Comparison of ENCODE assay signal across 19 cellular contexts in the genomic region with DNA sequence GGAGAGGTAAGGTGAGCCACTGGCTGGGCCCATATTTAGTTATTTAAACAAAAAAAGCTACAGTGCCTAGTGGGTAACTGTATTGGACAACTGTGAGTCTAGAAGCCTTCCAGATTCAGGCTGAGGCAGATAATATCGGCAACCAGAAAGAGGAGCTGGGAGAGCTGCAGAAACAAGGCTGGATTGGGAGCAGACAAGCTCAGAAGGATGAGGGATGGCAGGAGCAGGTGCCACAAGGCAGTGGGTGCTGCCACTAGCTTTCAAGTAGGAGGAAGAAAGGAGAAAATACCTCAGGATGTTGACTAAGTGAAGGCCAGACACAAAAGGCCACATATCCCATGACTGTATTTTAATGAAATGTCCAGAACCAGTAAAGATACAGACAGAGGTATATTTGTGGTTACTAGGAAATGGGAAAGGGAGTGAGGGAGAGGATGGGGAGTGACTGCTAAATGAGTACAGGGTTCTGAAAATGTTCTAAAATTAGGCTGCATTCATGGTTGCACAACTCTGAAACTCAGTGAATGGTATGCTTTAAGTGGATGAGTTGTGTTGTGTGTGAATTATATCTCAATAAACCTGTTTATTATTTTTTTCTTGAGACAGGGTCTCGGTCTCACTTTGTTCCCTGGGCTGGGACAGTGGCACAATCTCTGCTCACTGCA. TPM values are rescaled to one million over a fixed set of nuclear protein-coding genes. Genes with fewer than 3 reads are reported as not detected.
DNase-seq lines count a peak whose midpoint lies in the region; ATAC-seq and TF ChIP-seq lines count a peak whose summit lies in the region.
"Had no signal": no experiment of that assay in that cellular context is flagged by ENCODE, and none has a peak within 500 bp of the region (broad histone marks: within the 10 kb centered on the region; RNA-seq: fewer than 3 reads in every experiment).

No MANE protein-coding gene starts in this region.

- H3K36me3 ChIP-seq in A673 (ENCODE audit: insufficient read depth, low read length, poor library complexity, severe bottlenecking) (peaks cover 19% of the 10 kb centered on the region), endodermal cell (ENCODE audit: control insufficient read depth, insufficient read depth, low read length) (peaks cover 43% of the 10 kb centered on the region)

- no peak overlapping the region for H3K4me3 Mint-ChIP-seq in endodermal cell
- H3K4me3 Mint-ChIP-seq: activated CD8-positive, alpha-beta memory T cell treated with anti-CD3 and anti-CD28 coated beads, Interleukin-2, amount 10 ng/mL, durations not matched to agents 7 days and 5 days had no signal

- 94 to 100% methylated on average over 2 of the region's 2 CpGs for WGBS in endodermal cell (ENCODE audit: insufficient coverage in 1 of 2, insufficient read length in 1 of 2), 2 experiments

- H3K36me3 Mint-ChIP-seq in endodermal cell (ENCODE audit: low read depth): peaks cover 41% of the 10 kb centered on the region

- TF ChIP-seq CTCF in A673 (conservative IDR thresholded peaks at IDR 0.05; ENCODE audit: low read depth, low read length): no peak
- TF ChIP-seq CTCF in RWPE1 (conservative IDR thresholded peaks at IDR 0.05; ENCODE audit: low read depth): no peak
- no peak for TF ChIP-seq CTCF in endodermal cell (conservative IDR thresholded peaks at IDR 0.05)

- DNase-seq in A673 (ENCODE audit: low spot score): no peak
- DNase-seq in ELR (ENCODE audit: low read depth): peak; percentile 30
- DNase-seq in RWPE1 (ENCODE audit: low spot score): no peak
- no peak for DNase-seq in endodermal cell
- no peak for DNase-seq in Ammon's horn (ENCODE audit: low spot score)
- no peak for DNase-seq in NCI-H1436 (lab: John Stamatoyannopoulos, UW)
- DNase-seq in pons (ENCODE audit: low spot score): no peak
- DNase-seq: activated CD8-positive, alpha-beta memory T cell treated with anti-CD3 and anti-CD28 coated beads, Interleukin-2, amount 10 ng/mL, durations not matched to agents 7 days and 5 days; activated naive CD4-positive, alpha-beta T cell treated with Interleukin-2 at 50 U/mL for 16 hours; effector memory CD4-positive, alpha-beta T cell; hypothalamus; left cardiac atrium; NCI-H1105; NCI-H2171; stimulated activated CD4-positive, alpha-beta T cell treated with anti-CD3 and anti-CD28 coated beads, Interleukin-1b, Interleukin-23, amount 100 ng/mL, for 48 hours; WERI-Rb-1 had no signal

- H3K4me1 Mint-ChIP-seq in endodermal cell: no peaks in the 10 kb centered on the region
- H3K4me1 Mint-ChIP-seq: activated CD8-positive, alpha-beta memory T cell treated with anti-CD3 and anti-CD28 coated beads, Interleukin-2, amount 10 ng/mL, durations not matched to agents 7 days and 5 days had no signal

- no peaks in the 10 kb centered on the region for H3K27me3 Mint-ChIP-seq in endodermal cell (ENCODE audit: insufficient read depth)
- H3K27me3 Mint-ChIP-seq: activated CD8-positive, alpha-beta memory T cell treated with anti-CD3 and anti-CD28 coated beads, Interleukin-2, amount 10 ng/mL, durations not matched to agents 7 days and 5 days had no signal

- TSS peak; percentile 12 for BruUV-seq in A673 (replicated peaks; lab: Mats Ljungman, UMichigan)

- no peaks in the 10 kb centered on the region for H3K9me3 Mint-ChIP-seq in endodermal cell

- H3K27me3 ChIP-seq in A673 (replicated peaks; ENCODE audit: insufficient read depth, low read depth, low read length, poor library complexity) (no peaks in the 10 kb centered on the region), endodermal cell (ENCODE audit: control insufficient read depth, insufficient read depth, low read length, poor library complexity, severe bottlenecking) (no peaks in the 10 kb centered on the region)

- intact Hi-C loops in A673 (cut with micrococcal nuclease; ENCODE audit: unreplicated experiment): no loop called here

- peak overlapping the region; percentile 18 for H3K27ac Mint-ChIP-seq in endodermal cell
- H3K27ac Mint-ChIP-seq: activated CD8-positive, alpha-beta memory T cell treated with anti-CD3 and anti-CD28 coated beads, Interleukin-2, amount 10 ng/mL, durations not matched to agents 7 days and 5 days had no signal

- ATAC-seq in GM21576 (IDR thresholded peaks at IDR 0.05; ENCODE audit: unreplicated experiment): no peak
- ATAC-seq: activated CD8-positive, alpha-beta memory T cell treated with anti-CD3 and anti-CD28 coated beads, Interleukin-2, amount 10 ng/mL, durations not matched to agents 7 days and 5 days; left cardiac atrium; sciatic nerve had no signal

- no peak overlapping the region for H3K9ac ChIP-seq in endodermal cell (ENCODE audit: extremely low read depth, low read length, poor library complexity, severe bottlenecking)

- H3K4me1 ChIP-seq in A673 (ENCODE audit: insufficient read depth, low read length, poor library complexity, severe bottlenecking) (peaks cover 12% of the 10 kb centered on the region), endodermal cell (ENCODE audit: control insufficient read depth, insufficient read depth, low read length) (no peaks in the 10 kb centered on the region)

- POLR2A ChIA-PET in A673 (lab: Charles Lee; ENCODE audit: low non-redundant PET): no interaction called here
- POLR2A ChIA-PET in RWPE1 (lab: Yijun Ruan, JAX; ENCODE audit: low non-redundant PET): no interaction called here

- H3K9me3 ChIP-seq in A673 (ENCODE audit: low read depth, low read length, poor library complexity, severe bottlenecking) (no peaks in the 10 kb centered on the region), endodermal cell (ENCODE audit: control insufficient read depth, low read length) (no peaks in the 10 kb centered on the region)

- CTCF ChIA-PET in A673 (lab: Charles Lee): interaction anchor here (0.5 kb wide), 1 partner anchor 60 kb away, joined by 6 read pairs; no protein-coding TSS in a partner anchor
- CTCF ChIA-PET in RWPE1 (lab: Yijun Ruan, JAX): interaction anchor here (0.6 kb wide), 1 partner anchor 16 kb away, joined by 3 read pairs; no protein-coding TSS in a partner anchor

- H3K4me3 ChIP-seq in A673 (ENCODE audit: low read depth, low read length, poor library complexity, severe bottlenecking) (no peak overlapping the region), endodermal cell (ENCODE audit: low read length) (no peak overlapping the region)

- H3K27ac ChIP-seq in A673 (ENCODE audit: low read depth, low read length, poor library complexity, severe bottlenecking) (no peak overlapping the region), RWPE1 (peak overlapping the region; percentile 18), endodermal cell (ENCODE audit: low read depth, low read length) (no peak overlapping the region)
- H3K27ac ChIP-seq: WERI-Rb-1 had no signal

RNA-seq across cellular contexts. Expression of a gene that starts 11.8 kb away (rescaled TPM):
- total RNA-seq in A673 (2021) (1.0 TPM in 2 replicates), endodermal cell (under 1 TPM; 0.40 to 0.64 TPM)
- not detected for polyA plus RNA-seq in endodermal cell (2013, experiment 1 of 2)
- 0.33 TPM for polyA plus RNA-seq in endodermal cell (2013, experiment 2 of 2)
- total RNA-seq: left cardiac atrium, subcutaneous adipose tissue had no signal

RNA-seq across cellular contexts. Expression of a gene that starts 34.5 kb away (rescaled TPM):
- total RNA-seq in A673 (2021) (665 and 701 TPM in 2 replicates), endodermal cell (100 to 1,000 TPM; 152 to 175 TPM)
- 124 TPM for polyA plus RNA-seq in endodermal cell (2013, experiment 1 of 2)
- polyA plus RNA-seq in endodermal cell (2013, experiment 2 of 2): 129 TPM

RNA-seq across cellular contexts. Expression of a gene that starts 52.3 kb away (rescaled TPM):
- total RNA-seq in A673 (2021) (53.3 and 64.2 TPM in 2 replicates), endodermal cell (10 to 100 TPM; 34.7 to 40.4 TPM)
- 38.8 TPM for polyA plus RNA-seq in endodermal cell (2013, experiment 1 of 2)
- polyA plus RNA-seq in endodermal cell (2013, experiment 2 of 2): 31.4 TPM
